In genomic region chr1:179079113-179079761, GRCh38 we compare ENCODE assay signal across 8 cellular contexts. TPM values are rescaled to one million over a fixed set of nuclear protein-coding genes. Genes with fewer than 3 reads are reported as not detected.
A peak's percentile ranks its signal among the peaks of the same experiment; 100 is the strongest.
DNase-seq lines count a peak whose midpoint lies in the region; ATAC-seq and TF ChIP-seq lines count a peak whose summit lies in the region.

No MANE protein-coding gene starts in this region.

- BruUV-seq in Caco-2 (replicated peaks; lab: Mats Ljungman, UMichigan): no TSS peak
- no TSS peak for BruUV-seq in HCT116 (replicated peaks; lab: Mats Ljungman, UMichigan)

- no peak overlapping the region for H3K27ac Mint-ChIP-seq in Caco-2 (ENCODE audit: unreplicated experiment)

- CTCF ChIA-PET in Caco-2 (lab: Charles Lee) (interaction anchor here (1.1 to 1.2 kb wide), 2 partner anchors 33 to 289 kb away, joined by 3 read pairs; no protein-coding TSS in a partner anchor), HCT116 (lab: Charles Lee) (interaction anchor here (0.6 to 1.7 kb wide), 8 partner anchors 42 to 736 kb away, joined by 3 to 7 read pairs (median 3); no protein-coding TSS in a partner anchor)

- H3K4me3 Mint-ChIP-seq in Caco-2 (ENCODE audit: unreplicated experiment): no peak overlapping the region

- TF ChIP-seq RAD21 in HCT116 (IDR thresholded peaks at IDR 0.05; ENCODE audit: low read depth): peak; percentile 87

- H3K36me3 ChIP-seq in Caco-2 (ENCODE audit: control insufficient read depth, insufficient read depth, low read length) (no peaks in the 10 kb centered on the region), HCT116 (ENCODE audit: control insufficient read depth in 1 of 2, insufficient read depth in 2 of 2, low read length in 2 of 2) (no peaks in the 10 kb centered on the region; a peak in 1 of 4 replicates)

- H3K4me1 ChIP-seq in Caco-2: peaks cover 5% of the 10 kb centered on the region; the same call in 1 of the 2 replicates
- H3K4me1 ChIP-seq in HCT116 (ENCODE audit: control insufficient read depth in 1 of 2, insufficient read depth in 2 of 2, low read length in 2 of 2): peaks cover 0 to 23% of the 10 kb centered on the region in 2 experiments; a peak in 3 of 4 replicates

- H3K79me2 ChIP-seq in HCT116 (ENCODE audit: insufficient read depth, low read length): peaks cover 20% of the 10 kb centered on the region

- TF ChIP-seq CTCF in Caco-2 (IDR thresholded peaks at IDR 0.05; ENCODE audit: insufficient read depth in 1 of 2, low read depth in 1 of 2, low read length in 1 of 2, severe bottlenecking in 1 of 2, unreplicated experiment in 1 of 2): peak; percentile 69 to 73
- peak; percentile 67 to 75 (median 71) for TF ChIP-seq CTCF in HCT116 (IDR thresholded peaks at IDR 0.05 in 2 of 3, conservative IDR thresholded peaks at IDR 0.05 in 1 of 3; ENCODE audit: borderline replicate concordance in 1 of 3, insufficient read depth in 1 of 3, low read depth in 2 of 3, low read length in 2 of 3)

- H3K27me3 ChIP-seq in Caco-2 (replicated peaks; ENCODE audit: control insufficient read depth, insufficient read depth, low read length) (no peaks in the 10 kb centered on the region), HCT116 (ENCODE audit: insufficient read depth, low read length) (no peaks in the 10 kb centered on the region)

- H2AFZ ChIP-seq in HCT116 (ENCODE audit: low read depth, low read length, poor library complexity, severe bottlenecking): no peak overlapping the region

- H3K36me3 Mint-ChIP-seq in Caco-2 (ENCODE audit: insufficient read depth, unreplicated experiment): peaks cover 21% of the 10 kb centered on the region

- H4K20me1 ChIP-seq in HCT116 (ENCODE audit: insufficient read depth): no peaks in the 10 kb centered on the region

- H3K4me3 ChIP-seq in Caco-2 (ENCODE audit: low read depth, low read length) (no peak overlapping the region), HCT116 (replicated peaks in 1 of 2; ENCODE audit: low read depth in 1 of 2, low read length in 2 of 2) (no peak overlapping the region)

- no peak overlapping the region for H3K27ac ChIP-seq in HCT116 (ENCODE audit: low read depth, low read length)

- H3K27me3 Mint-ChIP-seq in Caco-2 (ENCODE audit: insufficient read depth, unreplicated experiment): no peaks in the 10 kb centered on the region

- no peaks in the 10 kb centered on the region for H3K9me3 Mint-ChIP-seq in Caco-2 (ENCODE audit: unreplicated experiment)

- intact Hi-C loops in Caco-2 (cut with micrococcal nuclease; ENCODE audit: unreplicated experiment) (loop anchor here (2.0 kb wide), 3 partner anchors 172 to 520 kb away; partner anchors contain the start of gene SOAT1), HCT116 (cut with micrococcal nuclease) (loop anchor here (1.0 to 10.0 kb wide), 6 partner anchors 213 to 736 kb away; no protein-coding TSS in a partner anchor)

- no peak overlapping the region for H3K4me2 ChIP-seq in HCT116 (ENCODE audit: low read length)

- peak; percentile 39 for ATAC-seq in HCT116
- ATAC-seq in left lobe of liver: peak; percentile 49
- no peak for ATAC-seq in GM19455 (IDR thresholded peaks at IDR 0.05; ENCODE audit: unreplicated experiment)

- RAD21 ChIA-PET in HCT116 (lab: Charles Lee; ENCODE audit: low non-redundant PET in 1 of 2, low total read pairs in 2 of 2, uncharacterized antibody in 2 of 2, unreplicated experiment in 2 of 2): interaction anchor here (0.6 to 0.7 kb wide), 3 partner anchors 547 to 736 kb away, joined by 3 read pairs; no protein-coding TSS in a partner anchor

- DNase-seq in Caco-2 (peak; percentile 58 to 66), HCT116 (ENCODE audit: low read depth, low spot score) (peak; percentile 56), NCI-H2107 treated with DMSO at 0.1 percent for 48 hours (lab: John Stamatoyannopoulos, UW; ENCODE audit: unreplicated experiment) (peak; percentile 83), T-helper 9 cell (peak; percentile 9), cerebellum (ENCODE audit: low spot score) (peak; percentile 74), left lobe of liver (ENCODE audit: low spot score) (no peak)
- peak in 2 of 3 experiments; percentile 12 to 29 for DNase-seq in stimulated activated CD4-positive, alpha-beta T cell treated with anti-CD3 and anti-CD28 coated beads, TNF-alpha, amount 100 ng/mL, for 24 hours (ENCODE audit: low read depth in 3 of 3)

- H3K4me1 Mint-ChIP-seq in Caco-2 (ENCODE audit: low read depth, unreplicated experiment): peaks cover 9% of the 10 kb centered on the region

- POLR2A ChIA-PET in Caco-2 (lab: Charles Lee) (no interaction called here), HCT116 (lab: Charles Lee) (no interaction called here)

- no peaks in the 10 kb centered on the region for H3K9me2 ChIP-seq in HCT116 (ENCODE audit: insufficient read depth)

- no peak overlapping the region for H3K9ac ChIP-seq in HCT116 (ENCODE audit: low read length)

- TF ChIP-seq POLR2A in HCT116 (IDR thresholded peaks at IDR 0.05; ENCODE audit: borderline replicate concordance, extremely low read depth, insufficient read depth, insufficient read length): no peak

- H3K9me3 ChIP-seq in Caco-2 (no peaks in the 10 kb centered on the region), HCT116 (ENCODE audit: control insufficient read depth in 1 of 2, insufficient read depth in 1 of 2, low read depth in 1 of 2, low read length in 2 of 2) (no peaks in the 10 kb centered on the region)

TF ChIP-seq in HCT116, 20 proteins besides CTCF, POLR2A, EP300 and RAD21 (continues in another document):
- TF ChIP-seq SRF (IDR thresholded peaks at IDR 0.05; ENCODE audit: low read depth) (no peak), CBX3 (IDR thresholded peaks at IDR 0.05; ENCODE audit: low read depth) (no peak), YY1 (IDR thresholded peaks at IDR 0.05; ENCODE audit: extremely low read depth, insufficient replicate concordance, low read depth, low read length) (no peak), ELF1 (IDR thresholded peaks at IDR 0.05; ENCODE audit: borderline replicate concordance, low read depth) (no peak), SP1 (IDR thresholded peaks at IDR 0.05; ENCODE audit: low read depth) (no peak), JUND (IDR thresholded peaks at IDR 0.05) (no peak), ATF3 (IDR thresholded peaks at IDR 0.05) (no peak), CEBPB (IDR thresholded peaks at IDR 0.05; ENCODE audit: low read depth) (no peak), ZFX (IDR thresholded peaks at IDR 0.05) (no peak), EZH2 (IDR thresholded peaks at IDR 0.05) (no peak), FOSL1 (IDR thresholded peaks at IDR 0.05; ENCODE audit: low read depth) (no peak), ZNF274 (IDR thresholded peaks at IDR 0.05; ENCODE audit: low read depth, low read length) (no peak), POLR2AphosphoS5 (IDR thresholded peaks at IDR 0.05; ENCODE audit: low read depth, low read length) (no peak), REST (IDR thresholded peaks at IDR 0.05; ENCODE audit: low read depth) (no peak), SIN3A (IDR thresholded peaks at IDR 0.05; ENCODE audit: low read depth) (no peak), EZH2phosphoT487 (IDR thresholded peaks at IDR 0.05; ENCODE audit: borderline replicate concordance) (no peak), MAX (IDR thresholded peaks at IDR 0.05) (no peak), TCF7L2 (IDR thresholded peaks at IDR 0.05; ENCODE audit: borderline replicate concordance, extremely low read depth, insufficient read depth, insufficient read length) (no peak)

RNA-seq across cellular contexts. Expression of gene TOR3A, which starts 2.6 kb away (rescaled TPM):
- 25.0 and 25.2 TPM in 2 replicates for total RNA-seq in Caco-2 (2022)
- 27.0 TPM for total RNA-seq in HCT116 (2021; ENCODE audit: unreplicated experiment)
- polyA plus RNA-seq in HCT116 (2012): 18.4 and 19.3 TPM in 2 replicates
- 13.2 TPM for total RNA-seq in cerebellum
- 13.8 TPM for total RNA-seq in left lobe of liver

RNA-seq across cellular contexts. Expression of gene FAM20B, which starts 53.5 kb away (rescaled TPM):
- total RNA-seq in Caco-2 (2022) (24.5 and 26.1 TPM in 2 replicates), HCT116 (2021; ENCODE audit: unreplicated experiment) (36.7 TPM), cerebellum (34.8 TPM), left lobe of liver (19.9 TPM)
- polyA plus RNA-seq in HCT116 (2012): 13.1 and 14.7 TPM in 2 replicates
